8 cellular contexts compared by ENCODE assay signal in the genomic region with DNA sequence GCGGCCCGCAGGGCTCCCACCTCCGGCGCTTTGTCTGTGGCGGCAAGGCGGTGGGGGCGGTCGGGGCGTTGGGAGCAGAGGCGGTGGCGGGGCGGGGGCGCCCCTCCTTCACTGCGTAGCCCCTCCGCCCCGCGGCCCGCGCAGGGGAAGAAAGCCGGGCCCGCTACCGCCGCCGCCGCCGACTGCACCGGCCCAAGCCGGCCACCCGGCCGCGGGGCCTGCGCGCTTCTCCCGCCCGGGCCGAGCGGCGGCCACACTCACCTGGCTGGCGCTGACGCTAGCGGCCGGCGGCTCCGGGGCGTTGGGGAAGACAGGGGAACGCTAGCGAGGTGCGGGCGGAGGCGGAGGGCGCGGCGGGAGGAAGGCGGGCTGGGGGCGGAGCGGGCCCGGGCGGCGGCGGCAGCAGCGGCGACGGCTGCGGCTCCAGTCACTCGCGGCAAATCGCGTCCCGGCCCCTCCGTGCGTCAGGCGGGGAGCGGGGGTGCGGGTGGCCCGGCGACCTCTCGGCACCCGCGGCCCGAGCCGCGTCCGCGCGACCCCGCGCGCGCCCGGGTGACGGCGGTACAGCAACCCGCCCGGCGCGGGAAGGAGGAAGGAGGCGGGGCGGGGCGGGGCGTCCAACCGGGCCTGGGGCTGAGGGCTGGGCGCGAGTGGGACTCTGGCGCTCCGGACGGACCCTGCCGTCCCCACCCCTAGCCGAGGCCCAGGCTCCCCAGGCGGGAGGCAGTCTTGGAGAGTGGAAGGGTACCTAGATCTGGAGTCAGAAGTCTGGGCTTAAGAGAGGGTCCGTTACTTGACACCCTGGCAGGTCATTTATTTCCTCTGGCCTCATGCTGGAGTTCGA. TPM values are rescaled to one million over a fixed set of nuclear protein-coding genes. Genes with fewer than 3 reads are reported as not detected.
A peak's percentile ranks its signal among the peaks of the same experiment; 100 is the strongest.
DNase-seq lines count a peak whose midpoint lies in the region; ATAC-seq lines count a peak whose summit lies in the region.

Gene SESTD1, minus strand, starts transcription at position 595 of the 844 bp plus-strand sequence. CDS start 72,991 bp downstream, outside the sequence.

- CTCF ChIA-PET in activated CD4-positive, alpha-beta memory T cell treated with anti-CD3 and anti-CD28 coated beads for 36 hours (lab: Charles Lee) = no interaction called here

- intact Hi-C loops in activated CD4-positive, alpha-beta memory T cell treated with anti-CD3 and anti-CD28 coated beads for 36 hours (cut with micrococcal nuclease) = no loop called here

- no peaks in the 10 kb centered on the region for H3K36me3 Mint-ChIP-seq in activated CD4-positive, alpha-beta memory T cell treated with anti-CD3 and anti-CD28 coated beads for 36 hours

- H3K9me3 Mint-ChIP-seq in activated CD4-positive, alpha-beta memory T cell treated with anti-CD3 and anti-CD28 coated beads for 36 hours = peaks cover 2% of the 10 kb centered on the region

- peaks cover 36% of the 10 kb centered on the region for H3K27me3 Mint-ChIP-seq in activated CD4-positive, alpha-beta memory T cell treated with anti-CD3 and anti-CD28 coated beads for 36 hours

- DNase-seq in SIG-M5 treated with dmso at 0.1 percent for 504 hours (lab: John Stamatoyannopoulos, UW; ENCODE audit: unreplicated experiment) = peak; percentile 43
- DNase-seq in SIG-M5 (lab: John Stamatoyannopoulos, UW) = no peak
- DNase-seq in NCI-H2171 treated with DMSO at 0.1 percent for 48 hours (lab: John Stamatoyannopoulos, UW) = peak; percentile 51
- peak; percentile 58 for DNase-seq in activated CD4-positive, alpha-beta memory T cell treated with anti-CD3 and anti-CD28 coated beads for 36 hours
- peak; percentile 38 for DNase-seq in effector CD4-positive, alpha-beta T cell
- DNase-seq in medulla oblongata (ENCODE audit: extremely low spot score) = peak; percentile 62
- DNase-seq in stimulated activated CD8-positive, alpha-beta memory T cell treated with anti-CD3 and anti-CD28 coated beads, Interleukin-12 subunit alpha, Interleukin-12 subunit beta, amount 100 ng/mL, for 4 hours (ENCODE audit: low read depth) = peak; percentile 33

- H3K4me3 Mint-ChIP-seq in activated CD4-positive, alpha-beta memory T cell treated with anti-CD3 and anti-CD28 coated beads for 36 hours = peak within 1 kb of the TSS; percentile 78

- POLR2A ChIA-PET in activated CD4-positive, alpha-beta memory T cell treated with anti-CD3 and anti-CD28 coated beads for 36 hours (lab: Charles Lee) = no interaction called here

- ATAC-seq in HG02938 (IDR thresholded peaks at IDR 0.05; ENCODE audit: unreplicated experiment) = peak; percentile 50

- peak within 1 kb of the TSS; percentile 25 for H3K27ac Mint-ChIP-seq in activated CD4-positive, alpha-beta memory T cell treated with anti-CD3 and anti-CD28 coated beads for 36 hours

- H3K4me1 Mint-ChIP-seq in activated CD4-positive, alpha-beta memory T cell treated with anti-CD3 and anti-CD28 coated beads for 36 hours (ENCODE audit: low read depth) = peaks cover 26% of the 10 kb centered on the region

RNA-seq across cellular contexts. Expression of gene SESTD1, which starts in this region (rescaled TPM):
- 10 to 100 TPM; 11.6 to 13.1 TPM for total RNA-seq in activated CD4-positive, alpha-beta memory T cell treated with anti-CD3 and anti-CD28 coated beads for 36 hours
